ENCODE assay signal across 1 cellular context in genomic region chr20:57585466-57586213, GRCh38.
TF ChIP-seq lines count a peak whose summit lies in the region.

No MANE protein-coding gene starts in this region.

TF ChIP-seq in liver, 16 proteins besides CTCF, POLR2A, EP300 and RAD21 (continued from another document):
- no peak for TF ChIP-seq ATF3 (IDR thresholded peaks at IDR 0.05)
